In genomic region chr1:65209005-65209885, GRCh38 we compare ENCODE assay signal across 8 cellular contexts.
DNase-seq lines count a peak whose midpoint lies in the region; TF ChIP-seq lines count a peak whose summit lies in the region.

No MANE protein-coding gene starts in this region.

- H3K27ac ChIP-seq in SJCRH30 (no peak overlapping the region), neural progenitor cell (no peak overlapping the region)

- H3K4me1 ChIP-seq in SJCRH30 (no peaks in the 10 kb centered on the region), neural progenitor cell (peaks cover 8% of the 10 kb centered on the region)

- H3K9ac ChIP-seq in neural progenitor cell: no peak overlapping the region

- H3K4me1 Mint-ChIP-seq in neural progenitor cell: peaks cover 20% of the 10 kb centered on the region

- DNase-seq in AG08395 (ENCODE audit: low spot score) (peak; percentile 82), GM12865 (ENCODE audit: low read depth) (peak; percentile 52), HPDE6-E6E7 (ENCODE audit: extremely low spot score) (peak; percentile 52), SJCRH30 (peak; percentile 12 to 59), fibroblast of gingiva (ENCODE audit: low read depth) (peak; percentile 38), neural progenitor cell (ENCODE audit: low spot score) (peak; percentile 27), NCI-H2107 treated with DMSO at 0.1 percent for 48 hours (lab: John Stamatoyannopoulos, UW; ENCODE audit: unreplicated experiment) (no peak)
- no peak for DNase-seq in effector CD8-positive, alpha-beta T cell (lab: John Stamatoyannopoulos, UW)

- H3K36me3 ChIP-seq in SJCRH30: no peaks in the 10 kb centered on the region
- no peaks in the 10 kb centered on the region for H3K36me3 ChIP-seq in neural progenitor cell

- no peak overlapping the region for H3K4me2 ChIP-seq in neural progenitor cell

- H3K4me3 ChIP-seq in GM12865 (ENCODE audit: low read depth, low read length): no peak overlapping the region
- no peak overlapping the region for H3K4me3 ChIP-seq in SJCRH30
- H3K4me3 ChIP-seq in neural progenitor cell: no peak overlapping the region

- no peak overlapping the region for H2AFZ ChIP-seq in neural progenitor cell (replicated peaks)

- no peaks in the 10 kb centered on the region for H3K9me3 Mint-ChIP-seq in neural progenitor cell

- no peaks in the 10 kb centered on the region for H3K79me2 ChIP-seq in neural progenitor cell (ENCODE audit: low read depth)

- no peak overlapping the region for H3K27ac Mint-ChIP-seq in neural progenitor cell

- H3K27me3 ChIP-seq in SJCRH30 (no peaks in the 10 kb centered on the region), neural progenitor cell (no peaks in the 10 kb centered on the region)

- TF ChIP-seq CTCF in GM12865 (IDR thresholded peaks at IDR 0.05; ENCODE audit: insufficient read depth, low read depth, low read length, missing control alignments) (peak; percentile 45), neural progenitor cell (IDR thresholded peaks at IDR 0.05) (peak; percentile 65)

- no peaks in the 10 kb centered on the region for H4K20me1 ChIP-seq in neural progenitor cell (ENCODE audit: low read depth)

- H3F3A ChIP-seq in neural progenitor cell (ENCODE audit: low read depth): no peaks in the 10 kb centered on the region

- no peaks in the 10 kb centered on the region for H3K36me3 Mint-ChIP-seq in neural progenitor cell

- H3K27me3 Mint-ChIP-seq in neural progenitor cell (ENCODE audit: insufficient read depth, low read depth): peaks cover 2% of the 10 kb centered on the region

- H3K4me3 Mint-ChIP-seq in neural progenitor cell: no peak overlapping the region

- H3K9me3 ChIP-seq in SJCRH30 (replicated peaks) (no peaks in the 10 kb centered on the region), neural progenitor cell (ENCODE audit: low read depth) (no peaks in the 10 kb centered on the region)

Comparison
In these comparisons a context has a peak if more than half of its experiments do, and no peak if none do; other contexts are left out.
1. DNase-seq: peak in AG08395 (single experiment), GM12865 (single experiment), HPDE6-E6E7 (single experiment), SJCRH30 (2 of 2), fibroblast of gingiva (single experiment) and neural progenitor cell (single experiment); none in effector CD8-positive, alpha-beta T cell (single experiment) and NCI-H2107 treated with DMSO at 0.1 percent for 48 hours (single experiment).